ENCODE assay signal across 8 cellular contexts in the genomic region with DNA sequence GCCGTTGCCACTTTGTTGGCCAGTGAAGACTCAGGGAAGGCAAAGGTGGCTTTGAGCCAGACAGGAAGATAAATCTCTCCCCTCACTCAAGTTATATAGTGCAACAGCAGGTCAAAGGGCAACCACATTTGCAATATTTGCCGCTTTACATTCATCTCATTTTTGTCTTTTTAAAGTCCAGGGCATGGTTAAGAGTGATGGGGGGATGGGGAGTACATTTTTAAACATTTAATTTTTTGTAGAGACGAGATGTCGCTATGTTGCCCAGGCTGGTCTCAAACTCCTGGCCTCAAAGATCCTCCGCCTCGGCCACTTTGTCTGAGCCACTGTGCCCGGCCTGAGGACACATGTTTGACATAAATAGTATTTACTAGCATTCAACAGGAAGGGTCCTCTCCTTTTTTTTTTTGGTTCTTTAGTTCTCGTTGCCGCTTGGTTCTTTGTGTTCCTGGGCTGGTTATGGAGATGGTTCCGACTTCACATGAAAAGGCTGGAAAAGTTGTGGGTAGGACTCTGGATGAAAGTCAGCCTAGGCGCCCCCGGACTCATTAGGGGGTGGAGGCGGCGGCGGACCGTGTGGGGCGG.
DNase-seq lines count a peak whose midpoint lies in the region; ATAC-seq and TF ChIP-seq lines count a peak whose summit lies in the region.

No MANE protein-coding gene starts in this region.

- no peak for DNase-seq in SK-N-MC (ENCODE audit: low read depth, low spot score)
- no peak for DNase-seq in fibroblast of the aortic adventitia (ENCODE audit: low read depth)
- DNase-seq in NCI-H1436 (lab: John Stamatoyannopoulos, UW), result no peak
- DNase-seq in GM19240 (ENCODE audit: insufficient read length, low spot score), result no peak
- no peak for DNase-seq in NCI-H1105 treated with DMSO at 0.1 percent for 48 hours (lab: John Stamatoyannopoulos, UW)

- peaks cover 2% of the 10 kb centered on the region for H3K27me3 ChIP-seq in rectal smooth muscle tissue (ENCODE audit: control insufficient read depth, insufficient read depth, low read length)

- H3K9me3 ChIP-seq in SK-N-MC (ENCODE audit: low read depth, low read length), result no peaks in the 10 kb centered on the region

- TF ChIP-seq CTCF in fibroblast of the aortic adventitia (IDR thresholded peaks at IDR 0.05; ENCODE audit: insufficient read depth, low read length), result no peak

- no peaks in the 10 kb centered on the region for H3K4me1 ChIP-seq in rectal smooth muscle tissue (ENCODE audit: control insufficient read depth, insufficient read depth, low read length)

- peak overlapping the region; percentile 61; the same call in 1 of the 2 replicates for H3K4me3 ChIP-seq in GM08714 (ENCODE audit: low read length)
- H3K4me3 ChIP-seq in SK-N-MC, result peak overlapping the region; percentile 86
- H3K4me3 ChIP-seq in fibroblast of the aortic adventitia (ENCODE audit: low read depth, low read length), result peak overlapping the region; percentile 37
- H3K4me3 ChIP-seq in rectal smooth muscle tissue (ENCODE audit: low read length), result peak overlapping the region; percentile 49

- H3K36me3 ChIP-seq in SK-N-MC (ENCODE audit: insufficient read depth, low read length) (no peaks in the 10 kb centered on the region), rectal smooth muscle tissue (ENCODE audit: control insufficient read depth, insufficient read depth, low read length) (no peaks in the 10 kb centered on the region)

- no peak for ATAC-seq in HG03097 (IDR thresholded peaks at IDR 0.05; ENCODE audit: low FRiP score, unreplicated experiment)

- H3K9ac ChIP-seq in SK-N-MC (ENCODE audit: insufficient read length) (peak overlapping the region; percentile 51), rectal smooth muscle tissue (ENCODE audit: low read length) (no peak overlapping the region)

- no peak overlapping the region for H3K27ac ChIP-seq in SK-N-MC
- H3K27ac ChIP-seq in rectal smooth muscle tissue (ENCODE audit: low read depth, low read length), result no peak overlapping the region
